In the genomic region with DNA sequence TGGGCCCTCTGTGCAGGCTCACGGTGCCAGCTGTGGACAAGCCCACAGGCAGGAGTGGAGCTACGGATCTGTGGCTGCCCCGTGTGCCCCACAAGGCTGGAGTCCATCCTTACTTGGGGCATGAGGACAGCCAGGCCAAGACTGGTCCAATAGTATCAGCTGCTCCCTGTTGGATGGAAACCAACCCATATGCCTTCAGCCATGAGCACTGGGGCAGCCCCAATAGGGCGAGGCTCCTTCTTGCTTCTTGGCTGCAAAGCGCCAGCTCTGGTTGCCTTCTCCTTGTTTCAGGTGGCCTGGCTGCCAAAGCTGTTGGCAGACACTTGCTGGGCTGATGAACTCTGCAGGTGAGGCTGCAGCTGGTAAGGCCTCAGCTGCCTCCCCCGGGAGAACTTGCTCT, we compare ENCODE assay signal across 29 cellular contexts.
"Had no signal": no experiment of that assay in that cellular context is flagged by ENCODE, and none has a peak within 500 bp of the region (broad histone marks: within the 10 kb centered on the region; RNA-seq: fewer than 3 reads in every experiment).

No MANE protein-coding gene starts in this region.

- ATAC-seq: activated naive CD8-positive, alpha-beta T cell treated with anti-CD3 and anti-CD28 coated beads, Interleukin-2, amount 50 U/mL, for 24 hours; activated T-cell treated with anti-CD3 and anti-CD28 coated beads, Interleukin-2, amount 50 U/mL, for 4 hours had no signal

- H3K9me3 ChIP-seq: colonic mucosa, MG63 had no signal

- H3K4me2 ChIP-seq: PC-9 had no signal

- H3K27me3 ChIP-seq: colonic mucosa had no signal

- H3K27ac ChIP-seq: colonic mucosa, PC-9 had no signal

- DNase-seq: activated CD4-positive, alpha-beta memory T cell treated with anti-CD3 and anti-CD28 coated beads for 36 hours; activated CD4-positive, alpha-beta T cell treated with anti-CD3 and anti-CD28 coated beads, Interleukin-2, amount 10 ng/mL, durations not matched to agents 7 days and 5 days; activated CD8-positive, alpha-beta memory T cell treated with anti-CD3 and anti-CD28 coated beads, Interleukin-2, amount 50 U/mL, for 4 hours; activated naive CD4-positive, alpha-beta T cell treated with anti-CD3 and anti-CD28 coated beads, Interleukin-2, amount 10 ng/mL, durations not matched to agents 7 days and 5 days; activated naive CD8-positive, alpha-beta T cell treated with anti-CD3 and anti-CD28 coated beads, Interleukin-2, amount 50 U/mL, for 24 hours; activated T-cell treated with anti-CD3 and anti-CD28 coated beads for 4 hours; activated T-cell treated with anti-CD3 and anti-CD28 coated beads, Interleukin-2, amount 50 U/mL, for 4 hours; anterior cingulate cortex; colonic mucosa; Kasumi-1; MG63; NCI-H1048; NCI-H1105 treated with DMSO at 0.1 percent for 48 hours; NCI-H1436; NCI-H1694; NCI-H2029; NCI-H2171 treated with DMSO at 0.1 percent for 48 hours; NCI-H2227 treated with DMSO at 0.1 percent for 48 hours; NCI-H446 treated with DMSO at 0.1 percent for 48 hours; NCI-H524; NCI-H69; NK-92 treated with Interleukin-12 subunit alpha and Interleukin-12 subunit beta, amount 100 ng/mL, for 24 hours; PC-9; Right ventricle myocardium superior; SW 1271; T1000 had no signal

- H3K4me3 Mint-ChIP-seq: activated CD4-positive, alpha-beta memory T cell treated with anti-CD3 and anti-CD28 coated beads for 36 hours; activated CD4-positive, alpha-beta T cell treated with anti-CD3 and anti-CD28 coated beads, Interleukin-2, amount 10 ng/mL, durations not matched to agents 7 days and 5 days; activated naive CD4-positive, alpha-beta T cell treated with anti-CD3 and anti-CD28 coated beads, Interleukin-2, amount 10 ng/mL, durations not matched to agents 7 days and 5 days; activated naive CD8-positive, alpha-beta T cell; activated naive CD8-positive, alpha-beta T cell treated with anti-CD3 and anti-CD28 coated beads, Interleukin-2, amount 50 U/mL, for 24 hours; activated T-cell treated with anti-CD3 and anti-CD28 coated beads, Interleukin-2, amount 50 U/mL, for 4 hours; activated T-helper 1 cell treated with anti-CD3 and anti-CD28 coated beads, Interleukin-12 subunit alpha, Interleukin-12 subunit beta, Interleukin-2, Interleukin-4 antibody, amounts not matched to agents 30 ng/mL and 10 ng/mL and 1 ng/mL, durations not matched to agents 14 hours and 24 hours and 36 hours; brain had no signal

- H3K4me3 ChIP-seq: colonic mucosa, MG63, PC-9 had no signal

- H3K4me1 ChIP-seq: colonic mucosa had no signal

- H2AFZ ChIP-seq: PC-9 had no signal

- H3K4me1 Mint-ChIP-seq: activated CD4-positive, alpha-beta T cell treated with anti-CD3 and anti-CD28 coated beads, Interleukin-2, amount 10 ng/mL, durations not matched to agents 7 days and 5 days; activated naive CD4-positive, alpha-beta T cell treated with anti-CD3 and anti-CD28 coated beads, Interleukin-2, amount 10 ng/mL, durations not matched to agents 7 days and 5 days; activated naive CD8-positive, alpha-beta T cell treated with anti-CD3 and anti-CD28 coated beads, Interleukin-2, amount 50 U/mL, for 24 hours had no signal

- H3K36me3 Mint-ChIP-seq: activated CD4-positive, alpha-beta memory T cell treated with anti-CD3 and anti-CD28 coated beads for 36 hours; activated naive CD4-positive, alpha-beta T cell treated with anti-CD3 and anti-CD28 coated beads, Interleukin-2, amount 10 ng/mL, durations not matched to agents 7 days and 5 days; activated naive CD8-positive, alpha-beta T cell; brain had no signal

- H3K9me3 Mint-ChIP-seq: activated CD4-positive, alpha-beta memory T cell treated with anti-CD3 and anti-CD28 coated beads for 36 hours; activated CD4-positive, alpha-beta T cell treated with anti-CD3 and anti-CD28 coated beads, Interleukin-2, amount 10 ng/mL, durations not matched to agents 7 days and 5 days; activated naive CD4-positive, alpha-beta T cell treated with anti-CD3 and anti-CD28 coated beads, Interleukin-2, amount 10 ng/mL, durations not matched to agents 7 days and 5 days; activated naive CD8-positive, alpha-beta T cell treated with anti-CD3 and anti-CD28 coated beads, Interleukin-2, amount 50 U/mL, for 24 hours; activated T-cell treated with anti-CD3 and anti-CD28 coated beads, Interleukin-2, amount 50 U/mL, for 4 hours; activated T-helper 1 cell treated with anti-CD3 and anti-CD28 coated beads, Interleukin-12 subunit alpha, Interleukin-12 subunit beta, Interleukin-2, Interleukin-4 antibody, amounts not matched to agents 30 ng/mL and 10 ng/mL and 1 ng/mL, durations not matched to agents 14 hours and 24 hours and 36 hours; brain had no signal

- H3K36me3 ChIP-seq: colonic mucosa, MG63 had no signal

- H3K27ac Mint-ChIP-seq: activated CD4-positive, alpha-beta memory T cell treated with anti-CD3 and anti-CD28 coated beads for 36 hours; activated CD4-positive, alpha-beta T cell treated with anti-CD3 and anti-CD28 coated beads, Interleukin-2, amount 10 ng/mL, durations not matched to agents 7 days and 5 days; activated naive CD4-positive, alpha-beta T cell treated with anti-CD3 and anti-CD28 coated beads, Interleukin-2, amount 10 ng/mL, durations not matched to agents 7 days and 5 days; activated naive CD8-positive, alpha-beta T cell; activated naive CD8-positive, alpha-beta T cell treated with anti-CD3 and anti-CD28 coated beads, Interleukin-2, amount 50 U/mL, for 24 hours; activated T-helper 1 cell treated with anti-CD3 and anti-CD28 coated beads, Interleukin-12 subunit alpha, Interleukin-12 subunit beta, Interleukin-2, Interleukin-4 antibody, amounts not matched to agents 30 ng/mL and 10 ng/mL and 1 ng/mL, durations not matched to agents 14 hours and 24 hours and 36 hours; brain had no signal
